Comparison of ENCODE assay signal across 1 cellular context in genomic region chr15:90934256-90934948, GRCh38.
TF ChIP-seq lines count a peak whose summit lies in the region.

No MANE protein-coding gene starts in this region.

TF ChIP-seq in H1, 55 proteins besides CTCF, POLR2A, EP300 and RAD21:
- 0 out of 2 replicates have a peak, but pooled peaks have one; percentile 2 for TF ChIP-seq SP1 (IDR thresholded peaks at IDR 0.05; ENCODE audit: low read depth, low read length)
- peak; percentile 88; the same call in 1 of the 2 replicates for TF ChIP-seq EGR1 (IDR thresholded peaks at IDR 0.05; ENCODE audit: borderline replicate concordance, low read depth, low read length)
- no peak for TF ChIP-seq EZH2 (IDR thresholded peaks at IDR 0.05; ENCODE audit: low read depth, low read length, severe bottlenecking)
- 0 out of 2 replicates have a peak, but pooled peaks have one; percentile 32 for TF ChIP-seq KDM5A (IDR thresholded peaks at IDR 0.05; ENCODE audit: low read length)
- 0 out of 2 replicates have a peak, but pooled peaks have one; percentile 30 for TF ChIP-seq CREB1 (IDR thresholded peaks at IDR 0.05)
- peak; percentile 72 for TF ChIP-seq YY1 (IDR thresholded peaks at IDR 0.05; ENCODE audit: low read depth, low read length)
- TF ChIP-seq HDAC6 (IDR thresholded peaks at IDR 0.05; ENCODE audit: low read depth, low read length): no peak
